ENCODE assay signal across 8 cellular contexts in genomic region chr1:212488436-212489283, GRCh38. TPM values are rescaled to one million over a fixed set of nuclear protein-coding genes. Genes with fewer than 3 reads are reported as not detected.
DNase-seq lines count a peak whose midpoint lies in the region; ATAC-seq and TF ChIP-seq lines count a peak whose summit lies in the region.

No MANE protein-coding gene starts in this region.

- H3K4me3 ChIP-seq in AG09309 (ENCODE audit: control insufficient read depth, low read depth, low read length) = no peak overlapping the region
- H3K4me3 ChIP-seq in Peyer's patch = no peak overlapping the region
- H3K4me3 ChIP-seq in epithelial cell of esophagus (ENCODE audit: low read length) = no peak overlapping the region
- no peak overlapping the region for H3K4me3 ChIP-seq in neuron (ENCODE audit: low read length)

- no peaks in the 10 kb centered on the region for H3K36me3 Mint-ChIP-seq in endothelial cell (ENCODE audit: low read depth, unreplicated experiment)

- peaks cover 3% of the 10 kb centered on the region for H3K27me3 Mint-ChIP-seq in endothelial cell (ENCODE audit: unreplicated experiment)

- H3K27me3 ChIP-seq in Peyer's patch (no peaks in the 10 kb centered on the region), neuron (ENCODE audit: insufficient read depth, low read length) (peaks cover 7% of the 10 kb centered on the region)

- H3K4me1 ChIP-seq in Peyer's patch (peaks cover 0 to 24% (median 0%) of the 10 kb centered on the region in 4 donors), neuron (ENCODE audit: insufficient read depth, low read length) (peaks cover 42% of the 10 kb centered on the region)

- H3K9me3 Mint-ChIP-seq in endothelial cell (ENCODE audit: unreplicated experiment) = no peaks in the 10 kb centered on the region

- no peaks in the 10 kb centered on the region for H3K36me3 ChIP-seq in Peyer's patch
- no peaks in the 10 kb centered on the region for H3K36me3 ChIP-seq in neuron (ENCODE audit: insufficient read depth, low read length)

- H3K9me3 ChIP-seq in Peyer's patch (no peaks in the 10 kb centered on the region), neuron (ENCODE audit: low read length) (no peaks in the 10 kb centered on the region)

- peak overlapping the region; percentile 28 to 38 (median 30) for H3K27ac ChIP-seq in Peyer's patch

- TF ChIP-seq POLR2A in Peyer's patch (IDR thresholded peaks at IDR 0.05) = no peak

- ATAC-seq in GM18499 (IDR thresholded peaks at IDR 0.05; ENCODE audit: insufficient read depth, unreplicated experiment) (peak; percentile 62), HG02943 (IDR thresholded peaks at IDR 0.05; ENCODE audit: low read depth, unreplicated experiment) (peak; percentile 50)

- TF ChIP-seq CTCF in AG09309 (IDR thresholded peaks at IDR 0.05; ENCODE audit: control insufficient read depth, insufficient read depth, low read depth, low read length, missing control alignments) = no peak
- no peak for TF ChIP-seq CTCF in Peyer's patch (IDR thresholded peaks at IDR 0.05)
- TF ChIP-seq CTCF in epithelial cell of esophagus (IDR thresholded peaks at IDR 0.05; ENCODE audit: insufficient read depth, low read depth, low read length, missing control alignments) = no peak
- no peak for TF ChIP-seq CTCF in endothelial cell (IDR thresholded peaks at IDR 0.05; ENCODE audit: unreplicated experiment)

- DNase-seq in AG09309 (ENCODE audit: low read depth) = peak; percentile 60
- peak in 2 of 3 donors; percentile 35 to 85 for DNase-seq in Peyer's patch
- peak; percentile 94 for DNase-seq in epithelial cell of esophagus (ENCODE audit: low read depth)
- DNase-seq in KG1 (lab: John Stamatoyannopoulos, UW) = no peak
- no peak for DNase-seq in endothelial cell (ENCODE audit: low spot score)

- H3K27ac Mint-ChIP-seq in endothelial cell (ENCODE audit: unreplicated experiment) = no peak overlapping the region

- no peak overlapping the region for H3K4me3 Mint-ChIP-seq in endothelial cell (ENCODE audit: unreplicated experiment)

- H2AFZ ChIP-seq in neuron (ENCODE audit: low read depth, low read length) = peak overlapping the region; percentile 5

- H3K4me1 Mint-ChIP-seq in endothelial cell (ENCODE audit: unreplicated experiment) = peaks cover 13% of the 10 kb centered on the region

RNA-seq across cellular contexts. Expression of gene NENF, which starts 55.9 kb away (rescaled TPM):
- total RNA-seq in Peyer's patch (10 to 100 TPM; 28.2 to 61.9 (median 34.2) TPM), endothelial cell (ENCODE audit: unreplicated experiment) (25.6 TPM)

Comparison
In these comparisons a context has a peak if more than half of its experiments do, and no peak if none do; other contexts are left out.
1. DNase-seq: peak in AG09309 (single experiment), Peyer's patch (2 of 3) and epithelial cell of esophagus (single experiment); none in KG1 (single experiment) and endothelial cell (single experiment).